9 cellular contexts compared by ENCODE assay signal in the genomic region with DNA sequence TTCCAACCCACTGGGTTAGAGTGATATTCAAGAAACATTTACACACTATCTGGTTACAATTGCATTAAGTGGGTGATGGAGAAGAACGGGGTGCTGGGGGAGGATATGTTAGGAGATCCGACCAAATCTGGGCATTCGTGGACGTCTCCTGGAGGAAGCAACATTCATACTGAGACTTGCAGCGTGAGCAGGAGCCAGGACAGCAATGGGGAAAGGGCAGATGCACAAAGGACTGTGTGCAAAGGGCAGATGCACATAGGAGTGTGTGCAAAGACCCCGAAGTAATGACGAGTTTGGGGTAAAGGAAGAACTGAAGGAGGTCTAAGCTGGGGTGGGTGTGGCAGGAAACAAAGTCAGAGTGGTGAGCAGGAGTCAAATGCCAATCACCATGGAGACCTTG. TPM values are rescaled to one million over a fixed set of nuclear protein-coding genes. Genes with fewer than 3 reads are reported as not detected.
"Had no signal": no experiment of that assay in that cellular context is flagged by ENCODE, and none has a peak within 500 bp of the region (broad histone marks: within the 10 kb centered on the region; RNA-seq: fewer than 3 reads in every experiment).

No MANE protein-coding gene starts in this region.

- DNase-seq: GDM1, GF-D8 had no signal

- FAIRE-seq: G401.6, GM12878, GM12891, GM12892, GM18507, GM19239 had no signal

- H3K4me3 ChIP-seq: GM12878 had no signal

- ATAC-seq: GM12878 had no signal

RNA-seq across cellular contexts. Expression of a gene that starts 16.1 kb away (rescaled TPM):
- total RNA-seq: G401, GM12878 had no signal
